12 cellular contexts compared by ENCODE assay signal in the genomic region with DNA sequence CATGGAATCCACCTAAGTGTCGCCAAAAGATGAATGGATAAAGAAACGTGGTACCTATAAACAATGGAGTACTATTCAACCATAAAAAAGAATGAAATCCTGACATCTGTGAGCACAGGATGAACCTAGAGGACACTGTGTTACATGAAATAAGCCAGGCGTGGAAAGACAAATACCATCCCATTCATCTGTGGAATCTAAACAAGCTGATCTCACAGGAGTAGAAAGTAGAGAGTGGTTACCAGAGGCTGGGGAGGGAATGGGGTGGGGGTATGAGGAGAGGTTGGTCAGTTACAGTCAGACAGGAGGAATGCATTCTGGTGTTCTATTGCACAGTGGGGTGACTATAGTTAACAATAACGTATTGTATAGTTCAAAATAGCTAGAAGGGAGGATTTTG.
A peak's percentile ranks its signal among the peaks of the same experiment; 100 is the strongest.
DNase-seq lines count a peak whose midpoint lies in the region; ATAC-seq and TF ChIP-seq lines count a peak whose summit lies in the region.
"Had no signal": no experiment of that assay in that cellular context is flagged by ENCODE, and none has a peak within 500 bp of the region (broad histone marks: within the 10 kb centered on the region; RNA-seq: fewer than 3 reads in every experiment).

No MANE protein-coding gene starts in this region.

- H3K36me3 ChIP-seq in SJSA1 (peaks cover 26% of the 10 kb centered on the region), transverse colon (peaks cover 0 to 9% (median 3%) of the 10 kb centered on the region in 4 donors)

- peak; percentile 27 for ATAC-seq in Right ventricle myocardium inferior
- no peak for ATAC-seq in HG03175 (IDR thresholded peaks at IDR 0.05; ENCODE audit: unreplicated experiment)
- ATAC-seq: natural killer cell had no signal

- H3K27me3 ChIP-seq in SJSA1 (replicated peaks) = no peaks in the 10 kb centered on the region
- H3K27me3 ChIP-seq in transverse colon = no peaks in the 10 kb centered on the region
- H3K27me3 ChIP-seq: cardiac muscle cell, testis had no signal

- TF ChIP-seq EP300 in transverse colon (IDR thresholded peaks at IDR 0.05; ENCODE audit: low read depth) = peak; percentile 78

- 71 to 77% methylated on average over 4 of the region's 4 CpGs for WGBS in transverse colon (ENCODE audit: low coverage in 1 of 2), 2 donors

- TF ChIP-seq CTCF in fibroblast of pulmonary artery (IDR thresholded peaks at IDR 0.05; ENCODE audit: low read length, missing control alignments) (no peak), transverse colon (IDR thresholded peaks at IDR 0.05) (no peak)

- intact Hi-C loops in Right ventricle myocardium inferior (cut with DNase I) (no loop called here), cardiac septum (cut with DNase I) (no loop called here), transverse colon (cut with DNase I; ENCODE audit: low total_unique reads) (no loop called here)

- TF ChIP-seq POLR2A in transverse colon (IDR thresholded peaks at IDR 0.05) = no peak

- H3K27ac ChIP-seq in SJSA1 = peak overlapping the region; percentile 99
- H3K27ac ChIP-seq in transverse colon = peak overlapping the region in 3 of 4 donors; percentile 71 to 87 (median 87)
- H3K27ac ChIP-seq in caudate nucleus (ENCODE audit: low read depth, low read length) = no peak overlapping the region
- H3K27ac ChIP-seq: cardiac muscle cell, testis had no signal

- H3K4me1 ChIP-seq in SJSA1 (replicated peaks) = peaks cover 62% of the 10 kb centered on the region
- H3K4me1 ChIP-seq in transverse colon = peaks cover 0 to 23% (median 18%) of the 10 kb centered on the region in 4 donors

- in situ Hi-C loops in transverse colon (cut with MboI; ENCODE audit: low pct_ligation_motif_present in 1 of 4, low pct_unique_long_range_greater_than_20kb in 1 of 4, low sequenced_read_pairs in 3 of 4) = no loop called here

- H3K4me3 ChIP-seq in SJSA1 = no peak overlapping the region
- no peak overlapping the region for H3K4me3 ChIP-seq in fibroblast of pulmonary artery (replicated peaks; ENCODE audit: low read depth, low read length)
- no peak overlapping the region for H3K4me3 ChIP-seq in transverse colon
- H3K4me3 ChIP-seq: cardiac muscle cell, testis had no signal

- DNase-seq in Right ventricle myocardium inferior (ENCODE audit: missing footprints) = no peak
- no peak for DNase-seq in cardiac septum (ENCODE audit: low spot score)
- DNase-seq in SJSA1 (ENCODE audit: low read depth in 1 of 2, low spot score in 2 of 2) = peak; percentile 87 to 93
- DNase-seq in fibroblast of pulmonary artery (ENCODE audit: low read depth) = peak; percentile 73
- DNase-seq in transverse colon = no peak
- DNase-seq in caudate nucleus (lab: John Stamatoyannopoulos, UW) = no peak
- DNase-seq in putamen (ENCODE audit: low spot score) = no peak
- DNase-seq: natural killer cell; stimulated activated CD4-positive, alpha-beta T cell treated with anti-CD3 and anti-CD28 coated beads, Interleukin-4, amount 100 ng/mL, for 4 hours; testis had no signal

- H3K9me3 ChIP-seq in SJSA1 (replicated peaks) = no peaks in the 10 kb centered on the region
- no peaks in the 10 kb centered on the region for H3K9me3 ChIP-seq in transverse colon
- H3K9me3 ChIP-seq: testis had no signal

Comparison
In these comparisons a context has a peak if more than half of its experiments do, and no peak if none do; other contexts are left out.
1. DNase-seq: peak in SJSA1 (2 of 2) and fibroblast of pulmonary artery (single experiment); none in Right ventricle myocardium inferior (single experiment), cardiac septum (single experiment), transverse colon (single experiment), caudate nucleus (0 of 61) and putamen (single experiment).